ENCODE assay signal across 13 cellular contexts in genomic region chrX:18617351-18617750, GRCh38. TPM values are rescaled to one million over a fixed set of nuclear protein-coding genes. Genes with fewer than 3 reads are reported as not detected.
DNase-seq lines count a peak whose midpoint lies in the region; ATAC-seq and TF ChIP-seq lines count a peak whose summit lies in the region.
"Had no signal": no experiment of that assay in that cellular context is flagged by ENCODE, and none has a peak within 500 bp of the region (broad histone marks: within the 10 kb centered on the region; RNA-seq: fewer than 3 reads in every experiment).

No MANE protein-coding gene starts in this region.

- H3K27ac ChIP-seq in colonic mucosa (peak overlapping the region; percentile 28), esophagus muscularis mucosa (replicated peaks in 1 of 4) (no peak overlapping the region)
- H3K27ac ChIP-seq: gastrocnemius medialis had no signal

- H3K9ac ChIP-seq in colonic mucosa (ENCODE audit: low read depth in 2 of 2, low read length in 2 of 2): peak overlapping the region in 1 of 2 donors; percentile 7

- peak overlapping the region; percentile 77 for H3K4me3 Mint-ChIP-seq in Caco-2 (ENCODE audit: unreplicated experiment)
- H3K4me3 Mint-ChIP-seq in mesothelial cell of epicardium: no peak overlapping the region
- H3K4me3 Mint-ChIP-seq: activated T-cell treated with anti-CD3 and anti-CD28 coated beads, Interleukin-2, amount 50 U/mL, for 4 hours; natural killer cell; T-helper 1 cell treated with Interleukin-12 subunit alpha and Interleukin-12 subunit beta and Interleukin-4 antibody, amounts not matched to agents 30 μg/mL and 1 μg/mL, for 36 hours had no signal

- no peak for TF ChIP-seq EP300 in esophagus muscularis mucosa (IDR thresholded peaks at IDR 0.05)

- intact Hi-C loops in Caco-2 (cut with micrococcal nuclease; ENCODE audit: unreplicated experiment) (loop anchor here (2.0 kb wide), 1 partner anchor 269 kb away; no protein-coding TSS in a partner anchor), colonic mucosa (cut with DNase I) (no loop called here), esophagus muscularis mucosa (cut with DNase I) (no loop called here)

- H3K36me3 ChIP-seq in Caco-2 (ENCODE audit: control insufficient read depth, insufficient read depth, low read length) (no peaks in the 10 kb centered on the region), colonic mucosa (no peaks in the 10 kb centered on the region), esophagus muscularis mucosa (peaks cover 0 to 5% (median 0%) of the 10 kb centered on the region in 4 donors)
- H3K36me3 ChIP-seq: gastrocnemius medialis had no signal

- in situ Hi-C loops in G401 (cut with HindIII; ENCODE audit: low sequenced_read_pairs): no loop called here

- CTCF ChIA-PET in Caco-2 (lab: Charles Lee): interaction anchor here (1.0 kb wide), 1 partner anchor 207 kb away, joined by 3 read pairs; no protein-coding TSS in a partner anchor

- H3K4me1 ChIP-seq in Caco-2: peaks cover 45% of the 10 kb centered on the region
- no peaks in the 10 kb centered on the region for H3K4me1 ChIP-seq in colonic mucosa
- H3K4me1 ChIP-seq in esophagus muscularis mucosa: no peaks in the 10 kb centered on the region
- H3K4me1 ChIP-seq: gastrocnemius medialis had no signal

- no TSS peak for BruUV-seq in Caco-2 (replicated peaks; lab: Mats Ljungman, UMichigan)

- H3K27ac Mint-ChIP-seq in Caco-2 (ENCODE audit: unreplicated experiment) (peak overlapping the region; percentile 98), mesothelial cell of epicardium (peak overlapping the region; percentile 58)
- H3K27ac Mint-ChIP-seq: natural killer cell; T-helper 1 cell treated with Interleukin-12 subunit alpha and Interleukin-12 subunit beta and Interleukin-4 antibody, amounts not matched to agents 30 μg/mL and 1 μg/mL, for 36 hours had no signal

- TF ChIP-seq CTCF in Caco-2 (IDR thresholded peaks at IDR 0.05; ENCODE audit: insufficient read depth in 1 of 2, low read depth in 1 of 2, low read length in 1 of 2, severe bottlenecking in 1 of 2, unreplicated experiment in 1 of 2): no peak
- TF ChIP-seq CTCF in colonic mucosa (IDR thresholded peaks at IDR 0.05): no peak
- TF ChIP-seq CTCF in mesothelial cell of epicardium (IDR thresholded peaks at IDR 0.05; ENCODE audit: unreplicated experiment): no peak
- no peak for TF ChIP-seq CTCF in esophagus muscularis mucosa (IDR thresholded peaks at IDR 0.05)

- H3K36me3 Mint-ChIP-seq in Caco-2 (ENCODE audit: insufficient read depth, unreplicated experiment) (peaks cover 29% of the 10 kb centered on the region), mesothelial cell of epicardium (peaks cover 4% of the 10 kb centered on the region)
- H3K36me3 Mint-ChIP-seq: natural killer cell had no signal

- WGBS in esophagus muscularis mucosa: 78% methylated on average over 5 of the region's 5 CpGs

- H3K4me3 ChIP-seq in Caco-2 (ENCODE audit: low read depth, low read length) (peak overlapping the region; percentile 15), colonic mucosa (no peak overlapping the region), esophagus muscularis mucosa (no peak overlapping the region)
- H3K4me3 ChIP-seq: gastrocnemius medialis had no signal

- no peak for TF ChIP-seq POLR2A in esophagus muscularis mucosa (IDR thresholded peaks at IDR 0.05; ENCODE audit: low read depth)

- peak; percentile 66 to 70 for DNase-seq in Caco-2
- DNase-seq in MV-4-11 (lab: John Stamatoyannopoulos, UW): peak; percentile 32
- DNase-seq in colonic mucosa: peak; percentile 67
- no peak for DNase-seq in mesothelial cell of epicardium (ENCODE audit: low spot score in 2 of 2, unreplicated experiment in 2 of 2)
- no peak for DNase-seq in G401 (ENCODE audit: low spot score)
- DNase-seq in esophagus muscularis mucosa (ENCODE audit: extremely low spot score): no peak
- no peak for DNase-seq in activated effector memory CD4-positive, alpha-beta T cell treated with anti-CD3 and anti-CD28 coated beads, Interleukin-2, amount 50 U/mL, for 16 hours
- DNase-seq: activated T-cell treated with anti-CD3 and anti-CD28 coated beads, Interleukin-2, amount 50 U/mL, for 4 hours; gastrocnemius medialis; natural killer cell; NCI-H2081 treated with DMSO at 0.1 percent for 48 hours had no signal

- H3K27me3 ChIP-seq in Caco-2 (replicated peaks; ENCODE audit: control insufficient read depth, insufficient read depth, low read length): no peaks in the 10 kb centered on the region
- no peaks in the 10 kb centered on the region for H3K27me3 ChIP-seq in colonic mucosa
- H3K27me3 ChIP-seq in esophagus muscularis mucosa: no peaks in the 10 kb centered on the region

- POLR2A ChIA-PET in Caco-2 (lab: Charles Lee): interaction anchor here (0.9 to 2.0 kb wide), 3 partner anchors 193 to 268 kb away, joined by 4 to 7 read pairs (median 5); no protein-coding TSS in a partner anchor

- H3K9me3 ChIP-seq in Caco-2: no peaks in the 10 kb centered on the region
- no peaks in the 10 kb centered on the region for H3K9me3 ChIP-seq in colonic mucosa
- no peaks in the 10 kb centered on the region for H3K9me3 ChIP-seq in esophagus muscularis mucosa
- H3K9me3 ChIP-seq: gastrocnemius medialis had no signal

- peaks cover 23% of the 10 kb centered on the region for H3K4me1 Mint-ChIP-seq in Caco-2 (ENCODE audit: low read depth, unreplicated experiment)
- H3K4me1 Mint-ChIP-seq in mesothelial cell of epicardium: peaks cover 26% of the 10 kb centered on the region

- no peaks in the 10 kb centered on the region for H3K27me3 Mint-ChIP-seq in Caco-2 (ENCODE audit: insufficient read depth, unreplicated experiment)
- H3K27me3 Mint-ChIP-seq in mesothelial cell of epicardium (ENCODE audit: low read depth): no peaks in the 10 kb centered on the region

- H3K9me3 Mint-ChIP-seq in Caco-2 (ENCODE audit: unreplicated experiment): no peaks in the 10 kb centered on the region
- H3K9me3 Mint-ChIP-seq in mesothelial cell of epicardium: peaks cover 27% of the 10 kb centered on the region
- H3K9me3 Mint-ChIP-seq: activated T-cell treated with anti-CD3 and anti-CD28 coated beads, Interleukin-2, amount 50 U/mL, for 4 hours; natural killer cell; T-helper 1 cell treated with Interleukin-12 subunit alpha and Interleukin-12 subunit beta and Interleukin-4 antibody, amounts not matched to agents 30 μg/mL and 1 μg/mL, for 36 hours had no signal

- ATAC-seq in GM19328 (IDR thresholded peaks at IDR 0.05; ENCODE audit: unreplicated experiment): no peak
- ATAC-seq: activated T-cell treated with anti-CD3 and anti-CD28 coated beads, Interleukin-2, amount 50 U/mL, for 4 hours; gastrocnemius medialis had no signal

RNA-seq across cellular contexts. Expression of gene RS1, which starts 54.6 kb away (rescaled TPM):
- total RNA-seq in Caco-2 (2022) (0.09 TPM in 1 of 2 replicates, not detected in the other), colonic mucosa (not detected), mesothelial cell of epicardium (not detected in 3 replicates), esophagus muscularis mucosa (not detected)
- not detected in 2 replicates for total RNA-seq in G401 (2014; rRNA removed; shearing (Covaris generic))
- total RNA-seq: activated T-cell treated with anti-CD3 and anti-CD28 coated beads, Interleukin-2, amount 50 U/mL, for 4 hours; gastrocnemius medialis; natural killer cell had no signal

Comparison
In these comparisons a context has a peak if more than half of its experiments do, and no peak if none do; other contexts are left out.
1. DNase-seq: peak in Caco-2 (2 of 2), MV-4-11 (single experiment) and colonic mucosa (single experiment); none in mesothelial cell of epicardium (0 of 2), G401 (single experiment), esophagus muscularis mucosa (single experiment) and activated effector memory CD4-positive, alpha-beta T cell treated with anti-CD3 and anti-CD28 coated beads, Interleukin-2, amount 50 U/mL, for 16 hours (single experiment).